1 cellular context compared by ENCODE assay signal in genomic region chr6:137102851-137103492, GRCh38.
TF ChIP-seq lines count a peak whose summit lies in the region.

No MANE protein-coding gene starts in this region.

TF ChIP-seq in GM12878, 131 proteins besides CTCF, POLR2A, EP300 and RAD21 (continued from another document and continues in another):
- TF ChIP-seq ZBTB33 (IDR thresholded peaks at IDR 0.05): no peak
- TF ChIP-seq JUNB (IDR thresholded peaks at IDR 0.05): peak; percentile 48; the same call in 1 of the 2 replicates
- peak; percentile 92 for TF ChIP-seq CBX5 (IDR thresholded peaks at IDR 0.05; ENCODE audit: low read depth)
- no peak for TF ChIP-seq YBX1 (IDR thresholded peaks at IDR 0.05)
- TF ChIP-seq SMC3 (IDR thresholded peaks at IDR 0.05; ENCODE audit: borderline replicate concordance, low read length): no peak; the same call in 1 of the 2 replicates
- TF ChIP-seq TCF12 (IDR thresholded peaks at IDR 0.05; ENCODE audit: low read depth, low read length): peak; percentile 97
- TF ChIP-seq MYB (IDR thresholded peaks at IDR 0.05; ENCODE audit: borderline replicate concordance, low read depth, low read length): no peak; the same call in 1 of the 2 replicates
- peak; percentile 90; the same call in 1 of the 2 replicates for TF ChIP-seq NR2F1 (conservative IDR thresholded peaks at IDR 0.05)
- TF ChIP-seq KDM1A (IDR thresholded peaks at IDR 0.05; ENCODE audit: borderline replicate concordance): no peak
- peak; percentile 37; the same call in 1 of the 2 replicates for TF ChIP-seq PKNOX1 (IDR thresholded peaks at IDR 0.05)
- TF ChIP-seq NR2C2 (IDR thresholded peaks at IDR 0.05; ENCODE audit: borderline replicate concordance, control insufficient read depth, insufficient read length, low read depth): no peak
- no peak for TF ChIP-seq CHD4 (IDR thresholded peaks at IDR 0.05)
- no peak for TF ChIP-seq FOXK2 (IDR thresholded peaks at IDR 0.05)
- no peak for TF ChIP-seq ZBTB11 (CRISPR knock-in tag; IDR thresholded peaks at IDR 0.05)
- no peak for TF ChIP-seq ATF3 (IDR thresholded peaks at IDR 0.05; ENCODE audit: borderline replicate concordance, extremely low read depth, low read depth, low read length)
- peak; percentile 99 for TF ChIP-seq SKIL (IDR thresholded peaks at IDR 0.05; ENCODE audit: low read depth, poor library complexity, severe bottlenecking)
- TF ChIP-seq POU2F2 (IDR thresholded peaks at IDR 0.05; ENCODE audit: borderline replicate concordance, low read depth, low read length): peak; percentile 90
- peak in 1 of 2 experiments; percentile 92; a peak in 2 of 4 replicates for TF ChIP-seq ETV6 (conservative IDR thresholded peaks at IDR 0.05 in 1 of 2, IDR thresholded peaks at IDR 0.05 in 1 of 2; ENCODE audit: borderline replicate concordance in 1 of 2, low read depth in 1 of 2)
- TF ChIP-seq RAD51 (IDR thresholded peaks at IDR 0.05): no peak; the same call in 1 of the 2 replicates
- peak; percentile 96 for TF ChIP-seq RELB (IDR thresholded peaks at IDR 0.05; ENCODE audit: low read depth)
- peak; percentile 98 for TF ChIP-seq SMAD1 (IDR thresholded peaks at IDR 0.05; ENCODE audit: low read depth, partially characterized antibody)
- TF ChIP-seq TAF1 (IDR thresholded peaks at IDR 0.05; ENCODE audit: borderline replicate concordance, low read depth, low read length): peak; percentile 33; the same call in 1 of the 2 replicates
- TF ChIP-seq ATF7 (IDR thresholded peaks at IDR 0.05; ENCODE audit: low read depth): peak; percentile 91
- TF ChIP-seq DPF2 (IDR thresholded peaks at IDR 0.05): peak; percentile 90
- 0 out of 2 replicates have a peak, but pooled peaks have one; percentile 24 for TF ChIP-seq ELK1 (IDR thresholded peaks at IDR 0.05; ENCODE audit: low read depth, low read length)
- peak; percentile 70; the same call in 1 of the 2 replicates for TF ChIP-seq BMI1 (IDR thresholded peaks at IDR 0.05; ENCODE audit: borderline replicate concordance)
- no peak for TF ChIP-seq HCFC1 (IDR thresholded peaks at IDR 0.05; ENCODE audit: low read length)
- TF ChIP-seq NFIC (IDR thresholded peaks at IDR 0.05; ENCODE audit: low read depth, low read length): peak; percentile 99
- peak; percentile 64; the same call in 1 of the 2 replicates for TF ChIP-seq ZNF217 (IDR thresholded peaks at IDR 0.05)
- TF ChIP-seq IRF3 (IDR thresholded peaks at IDR 0.05): no peak
- no peak for TF ChIP-seq USF1 (IDR thresholded peaks at IDR 0.05; ENCODE audit: borderline replicate concordance, extremely low read length, insufficient read depth, low read depth, low read length)
- TF ChIP-seq RCOR1 (conservative IDR thresholded peaks at IDR 0.05; ENCODE audit: low read depth, low read length): no peak
- peak; percentile 95 for TF ChIP-seq ZBED1 (IDR thresholded peaks at IDR 0.05; ENCODE audit: borderline replicate concordance)
- peak; percentile 93; the same call in 1 of the 2 replicates for TF ChIP-seq BACH1 (IDR thresholded peaks at IDR 0.05; ENCODE audit: borderline replicate concordance)
- no peak for TF ChIP-seq MXI1 (IDR thresholded peaks at IDR 0.05; ENCODE audit: low read depth, low read length)
- peak; percentile 46; the same call in 1 of the 2 replicates for TF ChIP-seq ASH2L (IDR thresholded peaks at IDR 0.05; ENCODE audit: borderline replicate concordance, low read depth)
- TF ChIP-seq GATAD2B (conservative IDR thresholded peaks at IDR 0.05; ENCODE audit: low read depth): peak; percentile 97
- no peak for TF ChIP-seq SREBF1 (IDR thresholded peaks at IDR 0.05; ENCODE audit: low read length)
- TF ChIP-seq EGR1 (IDR thresholded peaks at IDR 0.05; ENCODE audit: borderline replicate concordance in 1 of 2, low read depth in 2 of 2, low read length in 2 of 2): 0 out of 3 replicates have a peak, but pooled peaks of 1 of the 2 experiments have one; percentile 34
- 0 out of 2 replicates have a peak, but pooled peaks have one; percentile 26 for TF ChIP-seq ESRRA (IDR thresholded peaks at IDR 0.05; ENCODE audit: low read length)
- peak; percentile 99 for TF ChIP-seq RUNX3 (IDR thresholded peaks at IDR 0.05; ENCODE audit: low read length)
- peak; percentile 80 for TF ChIP-seq ZNF687 (IDR thresholded peaks at IDR 0.05)
- peak; percentile 96 for TF ChIP-seq EED (IDR thresholded peaks at IDR 0.05; ENCODE audit: low read depth)
- peak; percentile 98 for TF ChIP-seq CBFB (IDR thresholded peaks at IDR 0.05; ENCODE audit: low read depth)
- TF ChIP-seq MEF2A (IDR thresholded peaks at IDR 0.05; ENCODE audit: insufficient read depth, low read depth, low read length): peak; percentile 95
- TF ChIP-seq HDGF (IDR thresholded peaks at IDR 0.05): no peak
- TF ChIP-seq ZNF24 (IDR thresholded peaks at IDR 0.05): peak; percentile 86
